In the genomic region with DNA sequence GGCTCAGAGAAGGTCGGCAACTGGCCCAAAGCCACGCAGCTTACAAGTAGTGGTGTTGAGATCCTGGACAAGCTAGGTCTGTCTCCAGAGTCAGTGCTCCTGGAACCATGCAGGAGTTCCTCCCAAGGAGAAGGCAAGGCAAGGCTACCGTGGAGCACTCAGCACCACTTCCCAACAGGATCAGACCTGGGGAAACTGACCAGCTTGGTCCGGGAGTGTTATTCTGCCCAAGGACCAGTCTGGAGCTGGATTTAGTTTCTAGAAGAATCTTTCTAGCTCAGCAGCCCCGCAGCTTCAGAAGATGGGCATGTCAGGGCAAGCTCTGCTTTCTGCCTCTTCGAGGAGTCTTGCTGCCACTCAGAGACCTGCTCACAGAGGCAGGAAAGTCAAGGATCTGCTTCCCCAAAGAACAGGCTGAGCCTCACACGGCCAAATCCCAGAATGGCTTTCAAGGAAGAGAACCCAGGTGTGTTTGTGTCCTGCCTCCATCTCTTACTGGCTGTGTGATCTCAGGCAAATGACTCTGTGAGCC, we compare ENCODE assay signal across 24 cellular contexts.
DNase-seq lines count a peak whose midpoint lies in the region; ATAC-seq and TF ChIP-seq lines count a peak whose summit lies in the region.
"Had no signal": no experiment of that assay in that cellular context is flagged by ENCODE, and none has a peak within 500 bp of the region (broad histone marks: within the 10 kb centered on the region; RNA-seq: fewer than 3 reads in every experiment).

No MANE protein-coding gene starts in this region.

- H3K36me3 Mint-ChIP-seq in activated T-cell treated with anti-CD3 and anti-CD28 coated beads, Interleukin-2, amount 50 U/mL, for 24 hours (ENCODE audit: low read depth), result no peaks in the 10 kb centered on the region
- H3K36me3 Mint-ChIP-seq: activated naive CD8-positive, alpha-beta T cell; immature natural killer cell; T-cell had no signal

- no peaks in the 10 kb centered on the region for H3K27me3 ChIP-seq in lung (ENCODE audit: control insufficient read depth, insufficient read depth)
- H3K27me3 ChIP-seq in effector memory CD4-positive, alpha-beta T cell (replicated peaks; ENCODE audit: control insufficient read depth, insufficient read depth, low read length, poor library complexity, severe bottlenecking), result peaks cover 2% of the 10 kb centered on the region
- H3K27me3 ChIP-seq: BE2C, hepatocyte had no signal

- H3K9me3 Mint-ChIP-seq in activated T-cell treated with anti-CD3 and anti-CD28 coated beads, Interleukin-2, amount 50 U/mL, for 24 hours, result no peaks in the 10 kb centered on the region
- H3K9me3 Mint-ChIP-seq: nephron progenitor cell had no signal

- peak; percentile 9 for DNase-seq in activated T-cell treated with anti-CD3 and anti-CD28 coated beads, Interleukin-2, amount 50 U/mL, for 24 hours
- DNase-seq in activated T-cell treated with anti-CD3 and anti-CD28 coated beads for 4 hours (no peak), ecto neural progenitor cell (ENCODE audit: low spot score) (peak; percentile 20), lung (ENCODE audit: low spot score) (peak; percentile 24), ureter (ENCODE audit: low spot score) (peak; percentile 55), left cardiac atrium (no peak)
- no peak for DNase-seq in NK-92 treated with Interleukin-12 subunit alpha and Interleukin-12 subunit beta, amount 100 ng/mL, for 24 hours (lab: John Stamatoyannopoulos, UW)
- DNase-seq in effector memory CD4-positive, alpha-beta T cell, result no peak
- DNase-seq: activated CD4-positive, alpha-beta T cell treated with anti-CD3 and anti-CD28 coated beads for 1 hour; BE2C; central memory CD4-positive, alpha-beta T cell; immature natural killer cell; mucosa of descending colon; NCI-H1048; NCI-H187; NCI-H2171 treated with DMSO at 0.1 percent for 48 hours; NCI-H524 treated with DMSO at 0.1 percent for 48 hours; nephron progenitor cell; SJCRH30 had no signal

- WGBS in lung, 2 donors, result 76 to 81% methylated on average over 7 of the region's 7 CpGs

- H3K36me3 ChIP-seq in lung (ENCODE audit: control insufficient read depth in 2 of 2, insufficient read depth in 2 of 2, low read length in 2 of 2), result no peaks in the 10 kb centered on the region
- no peaks in the 10 kb centered on the region for H3K36me3 ChIP-seq in effector memory CD4-positive, alpha-beta T cell (ENCODE audit: control insufficient read depth, insufficient read depth, low read length)
- H3K36me3 ChIP-seq: BE2C, SJCRH30 had no signal

- no peaks in the 10 kb centered on the region for H3K4me1 Mint-ChIP-seq in activated T-cell treated with anti-CD3 and anti-CD28 coated beads, Interleukin-2, amount 50 U/mL, for 24 hours (ENCODE audit: low read depth)
- H3K4me1 Mint-ChIP-seq: immature natural killer cell, T-cell had no signal

- H3K4me3 Mint-ChIP-seq in activated T-cell treated with anti-CD3 and anti-CD28 coated beads, Interleukin-2, amount 50 U/mL, for 24 hours, result no peak overlapping the region
- H3K4me3 Mint-ChIP-seq: activated naive CD8-positive, alpha-beta T cell; immature natural killer cell; nephron progenitor cell; T-cell had no signal

- peaks cover 30% of the 10 kb centered on the region for H3K27me3 Mint-ChIP-seq in activated T-cell treated with anti-CD3 and anti-CD28 coated beads, Interleukin-2, amount 50 U/mL, for 24 hours

- no peak overlapping the region for H3K27ac ChIP-seq in lung (ENCODE audit: low read depth in 1 of 2, low read length in 1 of 2)
- no peak overlapping the region for H3K27ac ChIP-seq in effector memory CD4-positive, alpha-beta T cell (ENCODE audit: insufficient read depth, low read length, poor library complexity, severe bottlenecking)
- H3K27ac ChIP-seq: hepatocyte, SJCRH30 had no signal

- H3K9me3 ChIP-seq in lung (ENCODE audit: control insufficient read depth in 2 of 2, insufficient read depth in 1 of 2, low read length in 1 of 2), result no peaks in the 10 kb centered on the region
- no peaks in the 10 kb centered on the region for H3K9me3 ChIP-seq in effector memory CD4-positive, alpha-beta T cell (ENCODE audit: control insufficient read depth, low read length)
- H3K9me3 ChIP-seq: BE2C, mucosa of descending colon, SJCRH30 had no signal

- no peaks in the 10 kb centered on the region for H3K4me1 ChIP-seq in lung (ENCODE audit: control insufficient read depth in 2 of 2, insufficient read depth in 2 of 2, low read length in 2 of 2)
- no peaks in the 10 kb centered on the region for H3K4me1 ChIP-seq in effector memory CD4-positive, alpha-beta T cell (ENCODE audit: control insufficient read depth, insufficient read depth, low read length, poor library complexity, severe bottlenecking)
- H3K4me1 ChIP-seq: BE2C, SJCRH30 had no signal

- no peak overlapping the region for H3K27ac Mint-ChIP-seq in activated T-cell treated with anti-CD3 and anti-CD28 coated beads, Interleukin-2, amount 50 U/mL, for 24 hours
- H3K27ac Mint-ChIP-seq: activated naive CD8-positive, alpha-beta T cell; immature natural killer cell; nephron progenitor cell; T-cell had no signal

- no peak overlapping the region for H3K4me3 ChIP-seq in lung
- no peak overlapping the region for H3K4me3 ChIP-seq in effector memory CD4-positive, alpha-beta T cell (ENCODE audit: insufficient read depth, low read depth, low read length, poor library complexity, severe bottlenecking)
- H3K4me3 ChIP-seq: hepatocyte, mucosa of descending colon, SJCRH30 had no signal

- no peak for TF ChIP-seq CTCF in lung (IDR thresholded peaks at IDR 0.05; ENCODE audit: control extremely low read depth, extremely low read depth)

- ATAC-seq in lung (ENCODE audit: insufficient read depth, low FRiP score) (no peak), left cardiac atrium (no peak)
- ATAC-seq: HCT116, HepG2, mucosa of descending colon, T-cell had no signal

- intact Hi-C loops in left cardiac atrium (cut with DNase I), result no loop called here

Comparison
In these comparisons a context has a peak if more than half of its experiments do, and no peak if none do; other contexts are left out.
1. DNase-seq: peak in activated T-cell treated with anti-CD3 and anti-CD28 coated beads, Interleukin-2, amount 50 U/mL, for 24 hours (single experiment), ecto neural progenitor cell (single experiment), lung (single experiment) and ureter (single experiment); none in activated T-cell treated with anti-CD3 and anti-CD28 coated beads for 4 hours (single experiment), left cardiac atrium (single experiment), NK-92 treated with Interleukin-12 subunit alpha and Interleukin-12 subunit beta, amount 100 ng/mL, for 24 hours (single experiment) and effector memory CD4-positive, alpha-beta T cell (0 of 3).